Comparison of ENCODE assay signal across 1 cellular context in the genomic region with DNA sequence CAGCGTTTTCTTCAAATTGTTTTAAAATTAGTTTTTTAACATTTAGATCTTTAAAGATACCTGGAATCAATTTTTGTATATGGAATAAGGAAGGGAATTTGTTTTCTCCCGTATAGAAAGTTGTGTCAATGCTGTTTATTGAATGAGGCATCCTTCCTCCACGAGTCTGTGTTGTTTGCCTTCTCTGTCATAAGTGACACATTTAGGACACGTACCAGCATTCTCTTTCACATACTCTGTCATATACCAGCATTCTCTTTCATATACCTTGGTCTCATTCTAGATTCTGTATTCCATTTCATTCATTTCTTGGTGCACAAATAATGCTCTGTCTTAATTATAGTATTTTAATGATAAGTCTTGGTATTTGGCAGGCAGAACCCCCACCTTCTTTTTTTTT.
TF ChIP-seq lines count a peak whose summit lies in the region.

No MANE protein-coding gene starts in this region.

TF ChIP-seq in K562, 482 proteins besides CTCF, POLR2A, EP300 and RAD21:
- TF ChIP-seq, protein P1, sequence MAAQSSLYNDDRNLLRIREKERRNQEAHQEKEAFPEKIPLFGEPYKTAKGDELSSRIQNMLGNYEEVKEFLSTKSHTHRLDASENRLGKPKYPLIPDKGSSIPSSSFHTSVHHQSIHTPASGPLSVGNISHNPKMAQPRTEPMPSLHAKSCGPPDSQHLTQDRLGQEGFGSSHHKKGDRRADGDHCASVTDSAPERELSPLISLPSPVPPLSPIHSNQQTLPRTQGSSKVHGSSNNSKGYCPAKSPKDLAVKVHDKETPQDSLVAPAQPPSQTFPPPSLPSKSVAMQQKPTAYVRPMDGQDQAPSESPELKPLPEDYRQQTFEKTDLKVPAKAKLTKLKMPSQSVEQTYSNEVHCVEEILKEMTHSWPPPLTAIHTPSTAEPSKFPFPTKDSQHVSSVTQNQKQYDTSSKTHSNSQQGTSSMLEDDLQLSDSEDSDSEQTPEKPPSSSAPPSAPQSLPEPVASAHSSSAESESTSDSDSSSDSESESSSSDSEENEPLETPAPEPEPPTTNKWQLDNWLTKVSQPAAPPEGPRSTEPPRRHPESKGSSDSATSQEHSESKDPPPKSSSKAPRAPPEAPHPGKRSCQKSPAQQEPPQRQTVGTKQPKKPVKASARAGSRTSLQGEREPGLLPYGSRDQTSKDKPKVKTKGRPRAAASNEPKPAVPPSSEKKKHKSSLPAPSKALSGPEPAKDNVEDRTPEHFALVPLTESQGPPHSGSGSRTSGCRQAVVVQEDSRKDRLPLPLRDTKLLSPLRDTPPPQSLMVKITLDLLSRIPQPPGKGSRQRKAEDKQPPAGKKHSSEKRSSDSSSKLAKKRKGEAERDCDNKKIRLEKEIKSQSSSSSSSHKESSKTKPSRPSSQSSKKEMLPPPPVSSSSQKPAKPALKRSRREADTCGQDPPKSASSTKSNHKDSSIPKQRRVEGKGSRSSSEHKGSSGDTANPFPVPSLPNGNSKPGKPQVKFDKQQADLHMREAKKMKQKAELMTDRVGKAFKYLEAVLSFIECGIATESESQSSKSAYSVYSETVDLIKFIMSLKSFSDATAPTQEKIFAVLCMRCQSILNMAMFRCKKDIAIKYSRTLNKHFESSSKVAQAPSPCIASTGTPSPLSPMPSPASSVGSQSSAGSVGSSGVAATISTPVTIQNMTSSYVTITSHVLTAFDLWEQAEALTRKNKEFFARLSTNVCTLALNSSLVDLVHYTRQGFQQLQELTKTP (IDR thresholded peaks at IDR 0.05; ENCODE audit: low read depth in 1 of 2, partially characterized antibody in 2 of 2) = no peak
- TF ChIP-seq, protein P2, sequence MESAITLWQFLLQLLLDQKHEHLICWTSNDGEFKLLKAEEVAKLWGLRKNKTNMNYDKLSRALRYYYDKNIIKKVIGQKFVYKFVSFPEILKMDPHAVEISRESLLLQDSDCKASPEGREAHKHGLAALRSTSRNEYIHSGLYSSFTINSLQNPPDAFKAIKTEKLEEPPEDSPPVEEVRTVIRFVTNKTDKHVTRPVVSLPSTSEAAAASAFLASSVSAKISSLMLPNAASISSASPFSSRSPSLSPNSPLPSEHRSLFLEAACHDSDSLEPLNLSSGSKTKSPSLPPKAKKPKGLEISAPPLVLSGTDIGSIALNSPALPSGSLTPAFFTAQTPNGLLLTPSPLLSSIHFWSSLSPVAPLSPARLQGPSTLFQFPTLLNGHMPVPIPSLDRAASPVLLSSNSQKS (CRISPR knock-in tag; IDR thresholded peaks at IDR 0.05) = no peak
- no peak for TF ChIP-seq ZBTB17 (CRISPR knock-in tag; IDR thresholded peaks at IDR 0.05)
- TF ChIP-seq GTF2A2 (tag; IDR thresholded peaks at IDR 0.05) = no peak
- TF ChIP-seq, protein P3, sequence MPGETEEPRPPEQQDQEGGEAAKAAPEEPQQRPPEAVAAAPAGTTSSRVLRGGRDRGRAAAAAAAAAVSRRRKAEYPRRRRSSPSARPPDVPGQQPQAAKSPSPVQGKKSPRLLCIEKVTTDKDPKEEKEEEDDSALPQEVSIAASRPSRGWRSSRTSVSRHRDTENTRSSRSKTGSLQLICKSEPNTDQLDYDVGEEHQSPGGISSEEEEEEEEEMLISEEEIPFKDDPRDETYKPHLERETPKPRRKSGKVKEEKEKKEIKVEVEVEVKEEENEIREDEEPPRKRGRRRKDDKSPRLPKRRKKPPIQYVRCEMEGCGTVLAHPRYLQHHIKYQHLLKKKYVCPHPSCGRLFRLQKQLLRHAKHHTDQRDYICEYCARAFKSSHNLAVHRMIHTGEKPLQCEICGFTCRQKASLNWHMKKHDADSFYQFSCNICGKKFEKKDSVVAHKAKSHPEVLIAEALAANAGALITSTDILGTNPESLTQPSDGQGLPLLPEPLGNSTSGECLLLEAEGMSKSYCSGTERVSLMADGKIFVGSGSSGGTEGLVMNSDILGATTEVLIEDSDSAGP (CRISPR knock-in tag; IDR thresholded peaks at IDR 0.05) = no peak
- TF ChIP-seq KAT2B (IDR thresholded peaks at IDR 0.05; ENCODE audit: low read depth, low read length) = no peak
- no peak for TF ChIP-seq TEAD1 (CRISPR knock-in tag; IDR thresholded peaks at IDR 0.05)
- no peak for TF ChIP-seq RHOXF2B (CRISPR knock-in tag; conservative IDR thresholded peaks at IDR 0.05)
- TF ChIP-seq, protein P4, sequence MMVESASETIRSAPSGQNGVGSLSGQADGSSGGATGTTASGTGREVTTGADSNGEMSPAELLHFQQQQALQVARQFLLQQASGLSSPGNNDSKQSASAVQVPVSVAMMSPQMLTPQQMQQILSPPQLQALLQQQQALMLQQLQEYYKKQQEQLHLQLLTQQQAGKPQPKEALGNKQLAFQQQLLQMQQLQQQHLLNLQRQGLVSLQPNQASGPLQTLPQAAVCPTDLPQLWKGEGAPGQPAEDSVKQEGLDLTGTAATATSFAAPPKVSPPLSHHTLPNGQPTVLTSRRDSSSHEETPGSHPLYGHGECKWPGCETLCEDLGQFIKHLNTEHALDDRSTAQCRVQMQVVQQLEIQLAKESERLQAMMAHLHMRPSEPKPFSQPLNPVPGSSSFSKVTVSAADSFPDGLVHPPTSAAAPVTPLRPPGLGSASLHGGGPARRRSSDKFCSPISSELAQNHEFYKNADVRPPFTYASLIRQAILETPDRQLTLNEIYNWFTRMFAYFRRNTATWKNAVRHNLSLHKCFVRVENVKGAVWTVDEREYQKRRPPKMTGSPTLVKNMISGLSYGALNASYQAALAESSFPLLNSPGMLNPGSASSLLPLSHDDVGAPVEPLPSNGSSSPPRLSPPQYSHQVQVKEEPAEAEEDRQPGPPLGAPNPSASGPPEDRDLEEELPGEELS (CRISPR knock-in tag; IDR thresholded peaks at IDR 0.05; ENCODE audit: borderline replicate concordance) = no peak
- TF ChIP-seq NELFE (IDR thresholded peaks at IDR 0.05; ENCODE audit: insufficient read depth, insufficient read length) = no peak
- no peak for TF ChIP-seq SRSF1 (IDR thresholded peaks at IDR 0.05; ENCODE audit: low read depth, low read length)
- no peak for TF ChIP-seq XRCC5 (IDR thresholded peaks at IDR 0.05; ENCODE audit: low read depth, low read length)
- no peak for TF ChIP-seq SAFB (IDR thresholded peaks at IDR 0.05; ENCODE audit: borderline replicate concordance, low read depth, low read length)
- TF ChIP-seq, protein P5, sequence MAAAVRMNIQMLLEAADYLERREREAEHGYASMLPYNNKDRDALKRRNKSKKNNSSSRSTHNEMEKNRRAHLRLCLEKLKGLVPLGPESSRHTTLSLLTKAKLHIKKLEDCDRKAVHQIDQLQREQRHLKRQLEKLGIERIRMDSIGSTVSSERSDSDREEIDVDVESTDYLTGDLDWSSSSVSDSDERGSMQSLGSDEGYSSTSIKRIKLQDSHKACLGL (CRISPR knock-in tag; IDR thresholded peaks at IDR 0.05; ENCODE audit: borderline replicate concordance, poor library complexity, severe bottlenecking) = no peak
- TF ChIP-seq TEAD2 (tag; IDR thresholded peaks at IDR 0.05) = no peak
- no peak for TF ChIP-seq TAL1 (IDR thresholded peaks at IDR 0.05)
